In genomic region chr11:71336996-71337772, GRCh38 we compare ENCODE assay signal across 17 cellular contexts.
"Had no signal": no experiment of that assay in that cellular context is flagged by ENCODE, and none has a peak within 500 bp of the region (broad histone marks: within the 10 kb centered on the region; RNA-seq: fewer than 3 reads in every experiment).

No MANE protein-coding gene starts in this region.

- H3K9me3 ChIP-seq: gastrocnemius medialis, ovary, right lobe of liver, thoracic aorta had no signal

- H3K4me1 ChIP-seq: gastrocnemius medialis, heart left ventricle, right lobe of liver had no signal

- H3K4me3 ChIP-seq: gastrocnemius medialis, heart left ventricle, ovary, right lobe of liver, thoracic aorta had no signal

- DNase-seq: activated CD4-positive, alpha-beta T cell treated with anti-CD3 and anti-CD28 coated beads for 1 hour; activated CD8-positive, alpha-beta memory T cell treated with anti-CD3 and anti-CD28 coated beads for 24 hours; activated naive CD8-positive, alpha-beta T cell treated with anti-CD3 and anti-CD28 coated beads for 36 hours; amniotic stem cell; effector CD8-positive, alpha-beta T cell; gastrocnemius medialis; heart left ventricle; immature natural killer cell; left colon; right lobe of liver; stimulated activated naive B cell treated with anti-CD40 and anti-IgM and Interleukin-4, amounts not matched to agents 10 μg/mL and 1 μg/mL and 100 μg/mL, for 72 hours; SW 1271; T-helper 2 cell had no signal

- H3K36me3 ChIP-seq: gastrocnemius medialis, heart left ventricle, ovary, right lobe of liver, thoracic aorta had no signal

- ATAC-seq: esophagus mucosa; gastrocnemius medialis; heart left ventricle; left colon; right lobe of liver; stimulated activated naive B cell treated with anti-CD40 and anti-IgM and Interleukin-4, amounts not matched to agents 10 μg/mL and 1 μg/mL and 100 μg/mL, for 72 hours had no signal

- H3K27me3 ChIP-seq: ovary, right lobe of liver had no signal

- H3K27ac ChIP-seq: gastrocnemius medialis, heart left ventricle, ovary, right lobe of liver, thoracic aorta, VCaP had no signal
